25 cellular contexts compared by ENCODE assay signal in the genomic region with DNA sequence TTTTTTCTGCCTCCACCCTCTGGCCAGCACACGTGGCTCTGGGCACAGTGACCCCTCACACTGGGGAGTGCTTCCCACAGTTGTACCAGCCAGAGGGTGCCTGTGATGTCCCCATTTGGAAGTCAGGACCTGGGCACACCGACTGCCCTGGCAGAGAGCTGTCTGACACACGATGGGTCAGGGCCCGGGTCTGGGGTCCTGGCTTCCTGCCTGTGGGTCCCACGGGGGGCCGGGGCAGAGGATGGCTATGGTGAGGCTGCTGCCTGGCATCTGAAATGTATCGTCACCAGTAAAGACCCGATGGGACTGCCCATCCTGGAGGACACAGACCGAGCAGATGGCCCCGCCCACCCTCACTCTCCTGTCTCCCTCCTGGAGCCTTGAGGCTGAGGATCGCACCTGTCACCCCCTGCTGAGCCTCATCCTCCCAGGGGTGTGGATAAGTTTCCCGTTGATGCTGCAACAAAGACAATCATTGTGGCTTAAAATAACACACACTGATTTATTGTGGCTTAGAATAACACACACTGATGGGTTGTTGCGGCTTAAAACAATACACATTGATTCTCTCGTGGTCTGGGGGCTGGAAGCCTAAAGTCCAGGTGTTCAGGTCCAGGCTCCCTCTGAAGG.
DNase-seq lines count a peak whose midpoint lies in the region; ATAC-seq and TF ChIP-seq lines count a peak whose summit lies in the region.
"Had no signal": no experiment of that assay in that cellular context is flagged by ENCODE, and none has a peak within 500 bp of the region (broad histone marks: within the 10 kb centered on the region; RNA-seq: fewer than 3 reads in every experiment).

No MANE protein-coding gene starts in this region.

- H3K4me1 ChIP-seq in HEK293 (ENCODE audit: control insufficient read depth, insufficient read depth, low read length), result no peaks in the 10 kb centered on the region
- H3K4me1 ChIP-seq: A549 had no signal

- CTCF ChIA-PET in HEK293 (lab: Yijun Ruan, JAX), result no interaction called here

- H3K36me3 ChIP-seq in HEK293 (ENCODE audit: control insufficient read depth in 2 of 2, insufficient read depth in 1 of 2, low read length in 2 of 2) (no peaks in the 10 kb centered on the region), WERI-Rb-1 (no peaks in the 10 kb centered on the region)

- DNase-seq in NCI-H345 (lab: John Stamatoyannopoulos, UW) (peak; percentile 13), NCI-H345 treated with DMSO at 0.1 percent for 48 hours (lab: John Stamatoyannopoulos, UW; ENCODE audit: unreplicated experiment) (no peak), WERI-Rb-1 (peak; percentile 30)
- DNase-seq: AML-193; CD8-positive, alpha-beta T cell; DMS153; DND-41; H7; Karpas-422; NCI-H1092; NCI-H1436 treated with DMSO at 0.1 percent for 48 hours; NCI-H2029; NCI-H446; NCI-H526; SIG-M5; SK-N-SH; SW 1271; T1000 had no signal

- ATAC-seq in HG03025 (IDR thresholded peaks at IDR 0.05; ENCODE audit: low FRiP score, unreplicated experiment) (no peak), GM21447 (IDR thresholded peaks at IDR 0.05; ENCODE audit: unreplicated experiment) (no peak), HG02840 (IDR thresholded peaks at IDR 0.05; ENCODE audit: low FRiP score, unreplicated experiment) (no peak)
- ATAC-seq: CD8-positive, alpha-beta T cell had no signal

- TF ChIP-seq CTCF in HEK293 (tag by site-specific recombination; IDR thresholded peaks at IDR 0.05) (no peak), WERI-Rb-1 (IDR thresholded peaks at IDR 0.05; ENCODE audit: low read depth, low read length) (no peak)

- POLR2A ChIA-PET in HEK293 (lab: Yijun Ruan, JAX), result no interaction called here

- H3K4me3 ChIP-seq in HEK293 (ENCODE audit: low read depth, low read length) (no peak overlapping the region), WERI-Rb-1 (ENCODE audit: low read depth, low read length) (no peak overlapping the region)
- H3K4me3 ChIP-seq: A549 had no signal

- no peaks in the 10 kb centered on the region for H3K27me3 ChIP-seq in WERI-Rb-1 (ENCODE audit: insufficient read depth, low read depth, severe bottlenecking)

- H3K9me3 ChIP-seq in HEK293 (ENCODE audit: control insufficient read depth, insufficient read depth, low read depth, low read length), result no peaks in the 10 kb centered on the region
- H3K9me3 ChIP-seq in WERI-Rb-1 (ENCODE audit: severe bottlenecking), result no peaks in the 10 kb centered on the region
- H3K9me3 ChIP-seq: A549, SK-N-SH had no signal

- no peak overlapping the region for H3K27ac ChIP-seq in HEK293 (ENCODE audit: extremely low read depth, low read depth, low read length)
- no peak overlapping the region for H3K27ac ChIP-seq in WERI-Rb-1
- H3K27ac ChIP-seq: A549, C4-2B, HL-60 had no signal

TF ChIP-seq in HEK293, 187 proteins besides CTCF, POLR2A, EP300 and RAD21:
- TF ChIP-seq GLIS1 (tag by site-specific recombination; IDR thresholded peaks at IDR 0.05) (peak; percentile 50), ZNF660 (tag by site-specific recombination; IDR thresholded peaks at IDR 0.05) (no peak)
